ENCODE assay signal across 8 cellular contexts in genomic region chr17:78781339-78782304, GRCh38. TPM values are rescaled to one million over a fixed set of nuclear protein-coding genes. Genes with fewer than 3 reads are reported as not detected.
DNase-seq lines count a peak whose midpoint lies in the region; ATAC-seq, FAIRE-seq and TF ChIP-seq lines count a peak whose summit lies in the region.

A gene with protein sequence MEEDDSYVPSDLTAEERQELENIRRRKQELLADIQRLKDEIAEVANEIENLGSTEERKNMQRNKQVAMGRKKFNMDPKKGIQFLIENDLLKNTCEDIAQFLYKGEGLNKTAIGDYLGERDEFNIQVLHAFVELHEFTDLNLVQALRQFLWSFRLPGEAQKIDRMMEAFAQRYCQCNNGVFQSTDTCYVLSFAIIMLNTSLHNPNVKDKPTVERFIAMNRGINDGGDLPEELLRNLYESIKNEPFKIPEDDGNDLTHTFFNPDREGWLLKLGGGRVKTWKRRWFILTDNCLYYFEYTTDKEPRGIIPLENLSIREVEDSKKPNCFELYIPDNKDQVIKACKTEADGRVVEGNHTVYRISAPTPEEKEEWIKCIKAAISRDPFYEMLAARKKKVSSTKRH (minus strand): TSS chr17:78782273. CDS start chr17:78782223, 50 bp downstream.

- peak within 1 kb of the TSS; percentile 89 for H3K9ac ChIP-seq in endothelial cell of umbilical vein (replicated peaks; ENCODE audit: extremely low read depth, insufficient read depth, low read length)

- H3K4me1 ChIP-seq in endothelial cell of umbilical vein (ENCODE audit: control insufficient read depth, extremely low read depth, insufficient read depth, low read length) (peaks cover 4% of the 10 kb centered on the region), testis (peaks cover 18% of the 10 kb centered on the region)

- H3K4me3 ChIP-seq in endothelial cell of umbilical vein (replicated peaks in 1 of 3; ENCODE audit: insufficient read depth in 1 of 3, low read depth in 1 of 3, low read length in 3 of 3) = peak within 1 kb of the TSS; percentile 84 to 94 (median 84)
- peak within 1 kb of the TSS; percentile 92 to 95 for H3K4me3 ChIP-seq in testis

- H4K20me1 ChIP-seq in endothelial cell of umbilical vein (replicated peaks; ENCODE audit: control insufficient read depth, extremely low read depth, insufficient read depth, low read length) = no peaks in the 10 kb centered on the region

- peak within 1 kb of the TSS; percentile 94 for H3K4me2 ChIP-seq in endothelial cell of umbilical vein (ENCODE audit: insufficient read depth, low read length)

- DNase-seq in Ammon's horn (ENCODE audit: low spot score) (peak; percentile 63), HS-27A (ENCODE audit: low read depth) (peak; percentile 2), endothelial cell of umbilical vein (ENCODE audit: low read depth, low spot score) (peak; percentile 41), mucosa of gallbladder (ENCODE audit: low spot score) (no peak), testis (peak; percentile 47), HPDE6-E6E7 (ENCODE audit: extremely low spot score) (no peak)
- peak; percentile 63 for DNase-seq in activated CD4-positive, alpha-beta T cell treated with anti-CD3 and anti-CD28 coated beads for 48 hours

- H3K27me3 ChIP-seq in endothelial cell of umbilical vein (ENCODE audit: control insufficient read depth in 2 of 2, insufficient read depth in 2 of 2, low read length in 2 of 2) (no peaks in the 10 kb centered on the region), testis (no peaks in the 10 kb centered on the region)

- no peak for FAIRE-seq in endothelial cell of umbilical vein (lab: Jason Lieb, UNC)

- TF ChIP-seq CTCF in endothelial cell of umbilical vein (IDR thresholded peaks at IDR 0.05; ENCODE audit: extremely low read depth in 1 of 2, insufficient read depth in 1 of 2, low read depth in 1 of 2, low read length in 2 of 2) = no peak
- no peak for TF ChIP-seq CTCF in testis (IDR thresholded peaks at IDR 0.05)

- no peak for TF ChIP-seq POLR2A in endothelial cell of umbilical vein (IDR thresholded peaks at IDR 0.05; ENCODE audit: low read depth, low read length)
- TF ChIP-seq POLR2A in testis (IDR thresholded peaks at IDR 0.05) = peak; percentile 20

- H3K9me1 ChIP-seq in endothelial cell of umbilical vein (replicated peaks; ENCODE audit: control insufficient read depth, extremely low read depth, insufficient read depth, low read length) = no peaks in the 10 kb centered on the region

- POLR2A ChIA-PET in endothelial cell of umbilical vein (lab: Charles Lee) = interaction anchor here (0.9 kb wide), 1 partner anchor 10 kb away, joined by 6 read pairs; no protein-coding TSS in a partner anchor

- no peaks in the 10 kb centered on the region for H3K36me3 ChIP-seq in endothelial cell of umbilical vein (ENCODE audit: control insufficient read depth in 2 of 2, extremely low read depth in 1 of 2, insufficient read depth in 2 of 2, low read length in 2 of 2)
- no peaks in the 10 kb centered on the region for H3K36me3 ChIP-seq in testis (ENCODE audit: low read depth, missing control alignments)

- H3K27ac ChIP-seq in endothelial cell of umbilical vein (ENCODE audit: insufficient read depth, low read depth, low read length) (peak within 1 kb of the TSS; percentile 51), testis (peak within 1 kb of the TSS; percentile 92 to 95)

- ATAC-seq in GM19324 (IDR thresholded peaks at IDR 0.05; ENCODE audit: low FRiP score, unreplicated experiment) = peak; percentile 29

- peak within 1 kb of the TSS; percentile 93 for H2AFZ ChIP-seq in endothelial cell of umbilical vein (ENCODE audit: low read depth, low read length)

- CTCF ChIA-PET in endothelial cell of umbilical vein (lab: Charles Lee) = interaction anchor here (0.9 kb wide), 1 partner anchor 12 kb away, joined by 3 read pairs; no protein-coding TSS in a partner anchor

- WGBS in testis, 2 donors = 0% methylated on average over 21 to 77 of the region's 127 CpGs

- H3K79me2 ChIP-seq in endothelial cell of umbilical vein (ENCODE audit: control insufficient read depth, insufficient read depth, low read length) = peaks cover 19% of the 10 kb centered on the region

- BruUV-seq in endothelial cell of umbilical vein (replicated peaks; lab: Mats Ljungman, UMichigan) = no TSS peak

- dilution Hi-C loops in endothelial cell of umbilical vein (cut with MboI; ENCODE audit: extremely low pct_ligation_motif_present, low sequenced_read_pairs) = no loop called here

- intact Hi-C loops in endothelial cell of umbilical vein (cut with micrococcal nuclease) = loop anchor here (2.0 kb wide), 1 partner anchor 15 kb away; no protein-coding TSS in a partner anchor
- intact Hi-C loops in testis (cut with DNase I; ENCODE audit: low total_unique reads) = no loop called here

- no peaks in the 10 kb centered on the region for H3K9me3 ChIP-seq in endothelial cell of umbilical vein (replicated peaks; ENCODE audit: control insufficient read depth, insufficient read depth, low read length)
- H3K9me3 ChIP-seq in testis = no peaks in the 10 kb centered on the region

TF ChIP-seq in endothelial cell of umbilical vein, 7 proteins besides CTCF, POLR2A, EP300 and RAD21:
- TF ChIP-seq GATA2 (IDR thresholded peaks at IDR 0.05; ENCODE audit: insufficient read depth, insufficient read length, low read depth, low read length) = no peak
- TF ChIP-seq FOS (IDR thresholded peaks at IDR 0.05; ENCODE audit: borderline replicate concordance, insufficient read depth, low read length) = no peak
- peak; percentile 29 for TF ChIP-seq POLR2AphosphoS5 (IDR thresholded peaks at IDR 0.05; ENCODE audit: insufficient read depth, low read depth, low read length)
- no peak for TF ChIP-seq JUN (IDR thresholded peaks at IDR 0.05; ENCODE audit: borderline replicate concordance, insufficient read depth, insufficient read length, low read depth)

RNA-seq across cellular contexts. Expression of the gene that starts here (rescaled TPM):
- total RNA-seq in endothelial cell of umbilical vein = 49.9 and 54.2 TPM in 2 replicates
- 34.5 and 35.9 TPM in 2 replicates for polyA plus RNA-seq in endothelial cell of umbilical vein
- 25.4 and 26.5 TPM in 2 replicates for polyA plus RNA-seq in endothelial cell of umbilical vein (2011; cell fraction: cytosol; rRNA removed)
- 185 and 215 TPM in 2 replicates for polyA plus RNA-seq in endothelial cell of umbilical vein (2011; cell fraction: nucleus; rRNA removed)
- 37.3 and 37.4 TPM in 2 replicates for polyA plus RNA-seq in endothelial cell of umbilical vein (2012)
- polyA minus RNA-seq in endothelial cell of umbilical vein = 57.1 and 60.9 TPM in 2 replicates
- polyA minus RNA-seq in endothelial cell of umbilical vein (2011; cell fraction: cytosol; rRNA and poly(A)+ RNA removed) = 3.9 TPM
- 50.5 and 74.1 TPM in 2 replicates for polyA minus RNA-seq in endothelial cell of umbilical vein (2011; cell fraction: nucleus; rRNA and poly(A)+ RNA removed)
- 51.1 TPM for total RNA-seq in mucosa of gallbladder
- total RNA-seq in testis = 10 to 100 TPM; 42.2 to 47.9 TPM
- 40.8 TPM for polyA plus RNA-seq in testis (ENCODE audit: insufficient read depth, low read depth, low replicate concordance)

Comparison
In these comparisons a context has a peak if more than half of its experiments do, and no peak if none do; other contexts are left out.
1. DNase-seq: peak in Ammon's horn (single experiment), HS-27A (single experiment), activated CD4-positive, alpha-beta T cell treated with anti-CD3 and anti-CD28 coated beads for 48 hours (single experiment), endothelial cell of umbilical vein (single experiment) and testis (single experiment); none in mucosa of gallbladder (single experiment) and HPDE6-E6E7 (single experiment).